In the genomic region with DNA sequence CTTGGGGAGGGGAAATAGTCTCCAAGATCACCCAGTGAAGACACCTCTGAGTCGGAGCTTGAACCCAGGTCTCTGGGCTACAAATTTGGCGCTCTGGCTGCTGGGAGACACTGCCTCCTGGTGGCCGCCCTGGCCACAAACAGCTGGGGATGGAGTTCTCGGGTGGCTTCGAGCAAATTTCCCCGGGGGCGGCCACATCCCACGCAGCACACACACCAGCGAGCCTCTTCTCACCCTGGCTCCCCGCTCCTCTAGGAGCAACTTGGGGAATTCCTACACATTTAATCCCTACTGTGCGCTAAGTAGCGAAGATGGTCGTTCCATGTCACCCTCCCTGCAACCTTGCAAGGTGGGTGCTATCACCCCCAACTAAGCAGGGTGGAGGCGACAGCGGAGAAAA, we compare ENCODE assay signal across 8 cellular contexts.
DNase-seq lines count a peak whose midpoint lies in the region; TF ChIP-seq lines count a peak whose summit lies in the region.
"Had no signal": no experiment of that assay in that cellular context is flagged by ENCODE, and none has a peak within 500 bp of the region (broad histone marks: within the 10 kb centered on the region; RNA-seq: fewer than 3 reads in every experiment).

No MANE protein-coding gene starts in this region.

- TF ChIP-seq CTCF in esophagus squamous epithelium (IDR thresholded peaks at IDR 0.05), result peak in 5 of 6 experiments; percentile 14 to 53 (median 30)

- intact Hi-C loops in esophagus squamous epithelium (cut with DNase I), result no loop called here

- H3K9me3 ChIP-seq in esophagus squamous epithelium, result no peaks in the 10 kb centered on the region
- H3K9me3 ChIP-seq: SJSA1 had no signal

- 73 to 100% methylated on average over 1 to 13 of the region's 15 CpGs for whole genome bisulfite sequencing in esophagus squamous epithelium, 2 donors

- H3K36me3 ChIP-seq in H7 (replicated peaks; ENCODE audit: control insufficient read depth, insufficient read depth, low read length) (no peaks in the 10 kb centered on the region), esophagus squamous epithelium (no peaks in the 10 kb centered on the region)
- H3K36me3 ChIP-seq: SJSA1 had no signal

- H3K27ac ChIP-seq in esophagus squamous epithelium, result no peak overlapping the region
- H3K27ac ChIP-seq: SJSA1 had no signal

- H3K4me3 ChIP-seq in H7 (ENCODE audit: insufficient read depth, low read depth, low read length) (no peak overlapping the region), esophagus squamous epithelium (no peak overlapping the region)
- H3K4me3 ChIP-seq: SJSA1 had no signal

- TF ChIP-seq POLR2A in esophagus squamous epithelium (IDR thresholded peaks at IDR 0.05), result no peak

- peaks cover 5 to 7% (median 6%) of the 10 kb centered on the region in 3 donors for H3K4me1 ChIP-seq in esophagus squamous epithelium
- H3K4me1 ChIP-seq: SJSA1 had no signal

- peaks cover 4% of the 10 kb centered on the region for H3K27me3 ChIP-seq in H7 (ENCODE audit: control insufficient read depth, insufficient read depth, low read length)
- H3K27me3 ChIP-seq in esophagus squamous epithelium, result peaks cover 0 to 52% (median 3%) of the 10 kb centered on the region in 4 donors
- H3K27me3 ChIP-seq: SJSA1 had no signal

- DNase-seq in H7 (peak; percentile 84), UCSD-AML1 (lab: John Stamatoyannopoulos, UW; ENCODE audit: unreplicated experiment) (peak; percentile 47), esophagus squamous epithelium (lab: John Stamatoyannopoulos, UW) (no peak), NCI-H748 treated with DMSO at 0.1 percent for 48 hours (lab: John Stamatoyannopoulos, UW) (no peak), cerebellum (ENCODE audit: low spot score) (no peak), SW480 (ENCODE audit: low spot score) (no peak)
- DNase-seq in stimulated activated CD4-positive, alpha-beta T cell treated with anti-CD3 and anti-CD28 coated beads, Interleukin-4, amount 100 ng/mL, for 24 hours, result peak; percentile 21

Comparison
In these comparisons a context has a peak if more than half of its experiments do, and no peak if none do; other contexts are left out.
1. DNase-seq: peak in H7 (single experiment), UCSD-AML1 (single experiment) and stimulated activated CD4-positive, alpha-beta T cell treated with anti-CD3 and anti-CD28 coated beads, Interleukin-4, amount 100 ng/mL, for 24 hours (single experiment); none in esophagus squamous epithelium (single experiment), NCI-H748 treated with DMSO at 0.1 percent for 48 hours (single experiment), cerebellum (single experiment) and SW480 (single experiment).